ENCODE assay signal across 1 cellular context in genomic region chr10:76429642-76430041, GRCh38.
TF ChIP-seq lines count a peak whose summit lies in the region.

No MANE protein-coding gene starts in this region.

TF ChIP-seq in HEK293, 187 proteins besides CTCF, POLR2A, EP300 and RAD21 (continued from another document):
- TF ChIP-seq ZNF561 (tag by site-specific recombination; IDR thresholded peaks at IDR 0.05; ENCODE audit: borderline replicate concordance) (0 out of 2 replicates have a peak, but pooled peaks have one; percentile 55), ZNF658 (tag by site-specific recombination; IDR thresholded peaks at IDR 0.05) (no peak), ZNF843 (tag by site-specific recombination; IDR thresholded peaks at IDR 0.05) (no peak), ZNF837 (tag by site-specific recombination; IDR thresholded peaks at IDR 0.05) (no peak)
